ENCODE assay signal across 14 cellular contexts in the genomic region with DNA sequence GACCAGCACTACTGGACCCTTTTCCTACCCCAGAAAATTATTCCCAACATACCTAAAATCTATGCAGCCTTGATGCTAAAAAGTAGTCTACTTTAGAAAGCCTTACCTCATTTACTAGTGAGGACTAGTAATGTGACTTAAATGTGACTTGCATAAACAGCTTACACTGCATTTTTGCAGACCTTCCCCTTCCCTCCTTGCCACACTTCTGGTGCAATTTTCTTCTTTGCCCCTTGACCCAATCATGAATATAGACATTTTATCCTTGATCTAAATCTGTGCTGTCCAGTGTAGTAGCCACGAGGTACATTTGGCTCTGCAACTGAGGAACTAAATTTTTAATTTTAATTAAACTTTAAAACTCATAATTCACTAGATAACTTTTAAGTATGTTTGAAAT. TPM values are rescaled to one million over a fixed set of nuclear protein-coding genes. Genes with fewer than 3 reads are reported as not detected.
A peak's percentile ranks its signal among the peaks of the same experiment; 100 is the strongest.
DNase-seq lines count a peak whose midpoint lies in the region; ATAC-seq and TF ChIP-seq lines count a peak whose summit lies in the region.
"Had no signal": no experiment of that assay in that cellular context is flagged by ENCODE, and none has a peak within 500 bp of the region (broad histone marks: within the 10 kb centered on the region; RNA-seq: fewer than 3 reads in every experiment).

No MANE protein-coding gene starts in this region.

- intact Hi-C loops in naive thymus-derived CD4-positive, alpha-beta T cell (cut with micrococcal nuclease): loop anchor here (1.0 to 10.0 kb wide), 7 partner anchors 222 to 1980 kb away; a partner anchor contains a TSS

- H3K9me2 ChIP-seq in DOHH2 (replicated peaks; ENCODE audit: control insufficient read depth, low read length): no peaks in the 10 kb centered on the region

- peaks cover 59% of the 10 kb centered on the region for H3K36me3 ChIP-seq in DOHH2 (ENCODE audit: control insufficient read depth, low read length)
- H3K36me3 ChIP-seq in naive thymus-derived CD4-positive, alpha-beta T cell (ENCODE audit: control insufficient read depth in 2 of 3, insufficient read depth in 3 of 3, low read length in 3 of 3): peaks cover 0 to 5% (median 0%) of the 10 kb centered on the region in 3 experiments

- no peaks in the 10 kb centered on the region for H3K27me3 Mint-ChIP-seq in T-helper 2 cell treated with Interferon-gamma antibody and Interleukin-4, amounts not matched to agents 5 μg/mL and 100 μg/mL, for 36 hours (ENCODE audit: low read depth)
- no peaks in the 10 kb centered on the region for H3K27me3 Mint-ChIP-seq in naive thymus-derived CD4-positive, alpha-beta T cell

- peak overlapping the region; percentile 34 for H3K27ac Mint-ChIP-seq in T-helper 2 cell treated with Interferon-gamma antibody and Interleukin-4, amounts not matched to agents 5 μg/mL and 100 μg/mL, for 36 hours
- H3K27ac Mint-ChIP-seq in naive thymus-derived CD4-positive, alpha-beta T cell: peak overlapping the region in 5 of 9 donors; percentile 14 to 82 (median 66)

- H3K4me3 ChIP-seq in DOHH2 (ENCODE audit: low read length): no peak overlapping the region
- H3K4me3 ChIP-seq in naive thymus-derived CD4-positive, alpha-beta T cell (ENCODE audit: low read length): no peak overlapping the region
- H3K4me3 ChIP-seq: skin epidermis had no signal

- peaks cover 17% of the 10 kb centered on the region for H3K36me3 Mint-ChIP-seq in T-helper 2 cell treated with Interferon-gamma antibody and Interleukin-4, amounts not matched to agents 5 μg/mL and 100 μg/mL, for 36 hours (ENCODE audit: low read depth)
- peaks cover 0 to 3% (median 0%) of the 10 kb centered on the region in 5 donors for H3K36me3 Mint-ChIP-seq in naive thymus-derived CD4-positive, alpha-beta T cell

- POLR2A ChIA-PET in naive thymus-derived CD4-positive, alpha-beta T cell (lab: Charles Lee): interaction anchor here (0.6 kb wide), 1 partner anchor 26 kb away, joined by 3 read pairs; no protein-coding TSS in a partner anchor

- no peaks in the 10 kb centered on the region for H3K9me3 Mint-ChIP-seq in T-helper 2 cell treated with Interferon-gamma antibody and Interleukin-4, amounts not matched to agents 5 μg/mL and 100 μg/mL, for 36 hours
- H3K9me3 Mint-ChIP-seq in naive thymus-derived CD4-positive, alpha-beta T cell: peaks cover 0 to 1% (median 0%) of the 10 kb centered on the region in 11 donors

- H3K4me3 Mint-ChIP-seq in T-helper 2 cell treated with Interferon-gamma antibody and Interleukin-4, amounts not matched to agents 5 μg/mL and 100 μg/mL, for 36 hours: no peak overlapping the region
- H3K4me3 Mint-ChIP-seq in naive thymus-derived CD4-positive, alpha-beta T cell: peak overlapping the region in 1 of 10 donors; percentile 42

- H3K4me2 ChIP-seq in DOHH2 (ENCODE audit: low read length): 0 out of 2 replicates have a peak overlapping the region, but pooled peaks have one; percentile 30

- CTCF ChIA-PET in naive thymus-derived CD4-positive, alpha-beta T cell (lab: Charles Lee): interaction anchor here (0.7 to 1.5 kb wide), 2 partner anchors 10 to 221 kb away, joined by 3 to 4 read pairs; a partner anchor contains a TSS

- H4K20me1 ChIP-seq in DOHH2 (ENCODE audit: control insufficient read depth, insufficient read depth, low read depth, low read length): peaks cover 7% of the 10 kb centered on the region; the same call in 1 of the 2 replicates

- H3K9me3 ChIP-seq in DOHH2 (ENCODE audit: control insufficient read depth, insufficient read depth, low read length): no peaks in the 10 kb centered on the region
- no peaks in the 10 kb centered on the region for H3K9me3 ChIP-seq in naive thymus-derived CD4-positive, alpha-beta T cell (ENCODE audit: control insufficient read depth in 2 of 3, low read length in 3 of 3)

- peaks cover 79% of the 10 kb centered on the region for H3K79me2 ChIP-seq in DOHH2 (ENCODE audit: control insufficient read depth, low read length)

- DNase-seq in SIG-M5 treated with dmso at 0.1 percent for 504 hours (lab: John Stamatoyannopoulos, UW; ENCODE audit: unreplicated experiment) (peak; percentile 12), SIG-M5 (lab: John Stamatoyannopoulos, UW) (no peak)
- DNase-seq in T-helper 2 cell treated with Interferon-gamma antibody and Interleukin-4, amounts not matched to agents 5 μg/mL and 100 μg/mL, for 36 hours (ENCODE audit: low spot score): no peak
- no peak for DNase-seq in naive thymus-derived CD4-positive, alpha-beta T cell
- no peak for DNase-seq in stimulated activated CD4-positive, alpha-beta T cell treated with anti-CD3 and anti-CD28 coated beads, Interleukin-12 subunit alpha, Interleukin-12 subunit beta, amount 100 ng/mL, for 4 hours
- DNase-seq: NCI-H1417 treated with DMSO at 0.1 percent for 48 hours; NK-92 treated with Interleukin-12 subunit alpha and Interleukin-12 subunit beta, amount 100 ng/mL, for 24 hours had no signal

- H3K27ac ChIP-seq in DOHH2 (ENCODE audit: low read depth, low read length): no peak overlapping the region
- peak overlapping the region; percentile 29 for H3K27ac ChIP-seq in naive thymus-derived CD4-positive, alpha-beta T cell (ENCODE audit: low read depth, low read length)
- H3K27ac ChIP-seq: GM23248 had no signal

- H3K27me3 ChIP-seq in DOHH2 (ENCODE audit: control insufficient read depth, low read length): no peaks in the 10 kb centered on the region
- H3K27me3 ChIP-seq in naive thymus-derived CD4-positive, alpha-beta T cell (ENCODE audit: control insufficient read depth in 2 of 2, insufficient read depth in 2 of 2, low read length in 2 of 2): no peaks in the 10 kb centered on the region

- peaks cover 44% of the 10 kb centered on the region for H3K4me1 Mint-ChIP-seq in T-helper 2 cell treated with Interferon-gamma antibody and Interleukin-4, amounts not matched to agents 5 μg/mL and 100 μg/mL, for 36 hours (ENCODE audit: low read depth)
- peaks cover 25 to 67% (median 57%) of the 10 kb centered on the region in 7 donors for H3K4me1 Mint-ChIP-seq in naive thymus-derived CD4-positive, alpha-beta T cell

- TF ChIP-seq CTCF in DOHH2 (IDR thresholded peaks at IDR 0.05; ENCODE audit: low read depth, low read length, poor library complexity, severe bottlenecking): no peak

- peaks cover 35% of the 10 kb centered on the region for H3K4me1 ChIP-seq in DOHH2 (ENCODE audit: control insufficient read depth, low read length)
- H3K4me1 ChIP-seq in naive thymus-derived CD4-positive, alpha-beta T cell (ENCODE audit: control insufficient read depth in 2 of 2, insufficient read depth in 2 of 2, low read length in 2 of 2): peaks cover 10 to 11% of the 10 kb centered on the region in 2 donors

- ATAC-seq in naive thymus-derived CD4-positive, alpha-beta T cell: no peak
- ATAC-seq in GM18867 (IDR thresholded peaks at IDR 0.05; ENCODE audit: unreplicated experiment): no peak
- ATAC-seq in GM19351 (IDR thresholded peaks at IDR 0.05; ENCODE audit: unreplicated experiment): no peak
- ATAC-seq: activated CD4-positive, CD25-positive, alpha-beta regulatory T cell treated with anti-CD3 and anti-CD28 coated beads, Interleukin-2, amount 50 U/mL, for 24 hours; Right ventricle myocardium inferior had no signal

- H3F3A ChIP-seq in DOHH2 (ENCODE audit: control insufficient read depth, insufficient read depth): peaks cover 14% of the 10 kb centered on the region

RNA-seq across cellular contexts. Expression of a gene that starts 7.0 kb away (rescaled TPM):
- 10 to 100 TPM; 23.8 to 46.7 (median 25.7) TPM for total RNA-seq in naive thymus-derived CD4-positive, alpha-beta T cell
- polyA plus RNA-seq in naive thymus-derived CD4-positive, alpha-beta T cell: 1 to 10 TPM in 1 of 2 donors, under 1 TPM in 1; 0.52 to 3.3 TPM

RNA-seq across cellular contexts. Expression of a gene that starts 10.3 kb away (rescaled TPM):
- total RNA-seq in naive thymus-derived CD4-positive, alpha-beta T cell: 10 to 100 TPM in 2 of 5 experiments, 1 to 10 TPM in 3; 6.4 to 13.9 (median 7.6) TPM
- polyA plus RNA-seq in naive thymus-derived CD4-positive, alpha-beta T cell: 10 to 100 TPM; 13.6 to 15.7 TPM

RNA-seq across cellular contexts. Expression of a gene that starts 54.3 kb away (rescaled TPM):
- total RNA-seq in naive thymus-derived CD4-positive, alpha-beta T cell: 1 to 10 TPM in 2 of 5 experiments, under 1 TPM in 3; 0.41 to 6.5 (median 0.92) TPM
- 1 to 10 TPM; 1.1 to 1.6 TPM for polyA plus RNA-seq in naive thymus-derived CD4-positive, alpha-beta T cell
